In the genomic region with DNA sequence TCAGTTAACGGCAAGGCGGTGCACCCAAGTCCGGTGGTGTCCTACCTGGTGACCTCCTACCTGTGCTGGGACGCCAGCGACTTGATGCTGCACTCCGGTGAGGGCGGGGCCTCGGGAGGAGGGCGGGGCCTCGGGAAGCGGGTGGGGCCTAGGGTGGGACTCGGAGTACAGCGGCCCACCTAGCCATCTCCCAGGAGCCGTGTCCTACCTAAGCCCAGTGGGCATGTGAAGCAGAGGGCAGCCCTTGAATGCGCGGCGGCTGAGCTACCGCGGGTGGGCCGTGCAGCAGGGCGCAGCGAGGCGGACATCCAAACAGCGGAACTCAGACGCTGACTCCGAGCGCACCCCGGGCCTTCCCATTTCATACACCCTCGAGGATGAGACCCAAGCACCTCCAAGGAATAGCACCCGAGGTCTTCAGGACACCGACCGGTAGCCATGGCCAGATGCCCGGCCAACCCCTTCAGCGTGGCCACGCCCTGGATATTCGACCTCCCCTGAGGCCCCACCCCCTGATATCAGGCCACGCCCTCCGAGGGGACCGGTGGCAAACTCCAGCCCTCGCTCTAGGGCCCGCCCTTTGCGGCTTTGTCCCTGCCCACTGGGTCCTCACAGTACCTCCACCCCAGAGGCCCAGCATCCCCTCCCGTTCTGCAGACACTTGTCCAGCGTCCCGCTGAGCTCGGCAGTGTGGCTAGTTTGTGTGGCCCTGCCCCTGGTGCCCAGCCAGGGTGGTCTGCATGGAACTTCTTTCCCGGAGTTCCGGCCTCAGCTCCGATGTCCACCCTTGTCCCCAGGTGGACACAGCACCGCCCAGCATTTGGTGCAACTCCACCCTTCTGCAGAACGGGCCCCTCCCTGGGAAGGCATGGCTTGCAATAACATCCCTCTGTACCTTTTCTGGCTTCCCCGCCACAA, we compare ENCODE assay signal across 9 cellular contexts. TPM values are rescaled to one million over a fixed set of nuclear protein-coding genes. Genes with fewer than 3 reads are reported as not detected.
DNase-seq lines count a peak whose midpoint lies in the region; ATAC-seq and TF ChIP-seq lines count a peak whose summit lies in the region.
"Had no signal": no experiment of that assay in that cellular context is flagged by ENCODE, and none has a peak within 500 bp of the region (broad histone marks: within the 10 kb centered on the region; RNA-seq: fewer than 3 reads in every experiment).

No MANE protein-coding gene starts in this region.

- H3K4me3 Mint-ChIP-seq in dendritic cell treated with granulocyte-macrophage colony-stimulating factor and Interleukin-4, amounts not matched to agents 40 ng/mL and 50 ng/mL, for 4 days = peak overlapping the region; percentile 69
- peak overlapping the region in 9 of 10 donors; percentile 47 to 79 (median 67) for H3K4me3 Mint-ChIP-seq in naive thymus-derived CD8-positive, alpha-beta T cell

- no peak overlapping the region for H3K27ac Mint-ChIP-seq in dendritic cell treated with granulocyte-macrophage colony-stimulating factor and Interleukin-4, amounts not matched to agents 40 ng/mL and 50 ng/mL, for 4 days
- peak overlapping the region in 1 of 10 donors; percentile 62 for H3K27ac Mint-ChIP-seq in naive thymus-derived CD8-positive, alpha-beta T cell

- peaks cover 86% of the 10 kb centered on the region for H3K27me3 Mint-ChIP-seq in dendritic cell treated with granulocyte-macrophage colony-stimulating factor and Interleukin-4, amounts not matched to agents 40 ng/mL and 50 ng/mL, for 4 days
- peaks cover 47 to 92% (median 78%) of the 10 kb centered on the region in 5 donors for H3K27me3 Mint-ChIP-seq in naive thymus-derived CD8-positive, alpha-beta T cell

- H3K9me3 Mint-ChIP-seq in dendritic cell treated with granulocyte-macrophage colony-stimulating factor and Interleukin-4, amounts not matched to agents 40 ng/mL and 50 ng/mL, for 4 days = no peaks in the 10 kb centered on the region
- peaks cover 0 to 3% (median 0%) of the 10 kb centered on the region in 9 donors for H3K9me3 Mint-ChIP-seq in naive thymus-derived CD8-positive, alpha-beta T cell

- DNase-seq in EL (peak; percentile 32), cerebellar nuclear complex (lab: John Stamatoyannopoulos, UW) (no peak), NCI-H226 (no peak)
- DNase-seq in naive thymus-derived CD8-positive, alpha-beta T cell = peak in 3 of 10 donors; percentile 21 to 44 (median 21)

- ATAC-seq in GM19395 (IDR thresholded peaks at IDR 0.05; ENCODE audit: unreplicated experiment) = peak; percentile 50
- peak; percentile 34 for ATAC-seq in HG03378 (IDR thresholded peaks at IDR 0.05; ENCODE audit: unreplicated experiment)
- peak; percentile 89 for ATAC-seq in SK-N-SH treated with all-trans-retinoic acid at 6 μM for 48 hours
- ATAC-seq in naive thymus-derived CD8-positive, alpha-beta T cell = peak; percentile 42 to 47

- no peaks in the 10 kb centered on the region for H3K36me3 Mint-ChIP-seq in dendritic cell treated with granulocyte-macrophage colony-stimulating factor and Interleukin-4, amounts not matched to agents 40 ng/mL and 50 ng/mL, for 4 days (ENCODE audit: low read depth)
- peaks cover 0 to 4% (median 0%) of the 10 kb centered on the region in 3 donors for H3K36me3 Mint-ChIP-seq in naive thymus-derived CD8-positive, alpha-beta T cell

- intact Hi-C loops in dendritic cell treated with granulocyte-macrophage colony-stimulating factor and Interleukin-4, amounts not matched to agents 40 ng/mL and 50 ng/mL, for 4 days (cut with micrococcal nuclease) = no loop called here

- POLR2A ChIA-PET in naive thymus-derived CD8-positive, alpha-beta T cell (lab: Charles Lee) = no interaction called here

- H3K4me1 Mint-ChIP-seq in dendritic cell treated with granulocyte-macrophage colony-stimulating factor and Interleukin-4, amounts not matched to agents 40 ng/mL and 50 ng/mL, for 4 days (ENCODE audit: low read depth) = peaks cover 30% of the 10 kb centered on the region
- H3K4me1 Mint-ChIP-seq in naive thymus-derived CD8-positive, alpha-beta T cell = peaks cover 21 to 38% (median 29%) of the 10 kb centered on the region in 4 donors

TF ChIP-seq in SK-N-SH treated with all-trans-retinoic acid at 6 μM for 48 hours, 23 proteins besides CTCF, POLR2A, EP300 and RAD21 (continues in another document):
- no peak for TF ChIP-seq SNAI2 (CRISPR knock-in tag; IDR thresholded peaks at IDR 0.05)
- TF ChIP-seq, protein P1, sequence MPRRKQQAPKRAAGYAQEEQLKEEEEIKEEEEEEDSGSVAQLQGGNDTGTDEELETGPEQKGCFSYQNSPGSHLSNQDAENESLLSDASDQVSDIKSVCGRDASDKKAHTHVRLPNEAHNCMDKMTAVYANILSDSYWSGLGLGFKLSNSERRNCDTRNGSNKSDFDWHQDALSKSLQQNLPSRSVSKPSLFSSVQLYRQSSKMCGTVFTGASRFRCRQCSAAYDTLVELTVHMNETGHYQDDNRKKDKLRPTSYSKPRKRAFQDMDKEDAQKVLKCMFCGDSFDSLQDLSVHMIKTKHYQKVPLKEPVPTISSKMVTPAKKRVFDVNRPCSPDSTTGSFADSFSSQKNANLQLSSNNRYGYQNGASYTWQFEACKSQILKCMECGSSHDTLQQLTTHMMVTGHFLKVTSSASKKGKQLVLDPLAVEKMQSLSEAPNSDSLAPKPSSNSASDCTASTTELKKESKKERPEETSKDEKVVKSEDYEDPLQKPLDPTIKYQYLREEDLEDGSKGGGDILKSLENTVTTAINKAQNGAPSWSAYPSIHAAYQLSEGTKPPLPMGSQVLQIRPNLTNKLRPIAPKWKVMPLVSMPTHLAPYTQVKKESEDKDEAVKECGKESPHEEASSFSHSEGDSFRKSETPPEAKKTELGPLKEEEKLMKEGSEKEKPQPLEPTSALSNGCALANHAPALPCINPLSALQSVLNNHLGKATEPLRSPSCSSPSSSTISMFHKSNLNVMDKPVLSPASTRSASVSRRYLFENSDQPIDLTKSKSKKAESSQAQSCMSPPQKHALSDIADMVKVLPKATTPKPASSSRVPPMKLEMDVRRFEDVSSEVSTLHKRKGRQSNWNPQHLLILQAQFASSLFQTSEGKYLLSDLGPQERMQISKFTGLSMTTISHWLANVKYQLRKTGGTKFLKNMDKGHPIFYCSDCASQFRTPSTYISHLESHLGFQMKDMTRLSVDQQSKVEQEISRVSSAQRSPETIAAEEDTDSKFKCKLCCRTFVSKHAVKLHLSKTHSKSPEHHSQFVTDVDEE (CRISPR knock-in tag; IDR thresholded peaks at IDR 0.05) = no peak
- TF ChIP-seq CSDC2 (CRISPR knock-in tag; IDR thresholded peaks at IDR 0.05) = no peak
- TF ChIP-seq ZC3H10 (CRISPR knock-in tag; IDR thresholded peaks at IDR 0.05) = no peak
- TF ChIP-seq BACH2 (CRISPR knock-in tag; IDR thresholded peaks at IDR 0.05; ENCODE audit: borderline replicate concordance) = no peak
- TF ChIP-seq RARB (CRISPR knock-in tag; IDR thresholded peaks at IDR 0.05) = no peak
- no peak for TF ChIP-seq ZNF8 (CRISPR knock-in tag; IDR thresholded peaks at IDR 0.05)
- TF ChIP-seq GLIS3 (CRISPR knock-in tag; IDR thresholded peaks at IDR 0.05) = no peak
- TF ChIP-seq, protein P2, sequence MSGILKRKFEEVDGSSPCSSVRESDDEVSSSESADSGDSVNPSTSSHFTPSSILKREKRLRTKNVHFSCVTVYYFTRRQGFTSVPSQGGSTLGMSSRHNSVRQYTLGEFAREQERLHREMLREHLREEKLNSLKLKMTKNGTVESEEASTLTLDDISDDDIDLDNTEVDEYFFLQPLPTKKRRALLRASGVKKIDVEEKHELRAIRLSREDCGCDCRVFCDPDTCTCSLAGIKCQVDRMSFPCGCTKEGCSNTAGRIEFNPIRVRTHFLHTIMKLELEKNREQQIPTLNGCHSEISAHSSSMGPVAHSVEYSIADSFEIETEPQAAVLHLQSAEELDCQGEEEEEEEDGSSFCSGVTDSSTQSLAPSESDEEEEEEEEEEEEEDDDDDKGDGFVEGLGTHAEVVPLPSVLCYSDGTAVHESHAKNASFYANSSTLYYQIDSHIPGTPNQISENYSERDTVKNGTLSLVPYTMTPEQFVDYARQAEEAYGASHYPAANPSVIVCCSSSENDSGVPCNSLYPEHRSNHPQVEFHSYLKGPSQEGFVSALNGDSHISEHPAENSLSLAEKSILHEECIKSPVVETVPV (CRISPR knock-in tag; IDR thresholded peaks at IDR 0.05) = no peak
- TF ChIP-seq ARNTL (CRISPR knock-in tag; IDR thresholded peaks at IDR 0.05; ENCODE audit: borderline replicate concordance, low read depth) = no peak
- no peak for TF ChIP-seq PPARA (CRISPR knock-in tag; IDR thresholded peaks at IDR 0.05; ENCODE audit: borderline replicate concordance)
- TF ChIP-seq, protein P3, sequence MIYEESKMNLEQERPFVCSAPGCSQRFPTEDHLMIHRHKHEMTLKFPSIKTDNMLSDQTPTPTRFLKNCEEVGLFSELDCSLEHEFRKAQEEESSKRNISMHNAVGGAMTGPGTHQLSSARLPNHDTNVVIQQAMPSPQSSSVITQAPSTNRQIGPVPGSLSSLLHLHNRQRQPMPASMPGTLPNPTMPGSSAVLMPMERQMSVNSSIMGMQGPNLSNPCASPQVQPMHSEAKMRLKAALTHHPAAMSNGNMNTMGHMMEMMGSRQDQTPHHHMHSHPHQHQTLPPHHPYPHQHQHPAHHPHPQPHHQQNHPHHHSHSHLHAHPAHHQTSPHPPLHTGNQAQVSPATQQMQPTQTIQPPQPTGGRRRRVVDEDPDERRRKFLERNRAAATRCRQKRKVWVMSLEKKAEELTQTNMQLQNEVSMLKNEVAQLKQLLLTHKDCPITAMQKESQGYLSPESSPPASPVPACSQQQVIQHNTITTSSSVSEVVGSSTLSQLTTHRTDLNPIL (CRISPR knock-in tag; IDR thresholded peaks at IDR 0.05; ENCODE audit: low read depth) = no peak
- TF ChIP-seq, protein P4, sequence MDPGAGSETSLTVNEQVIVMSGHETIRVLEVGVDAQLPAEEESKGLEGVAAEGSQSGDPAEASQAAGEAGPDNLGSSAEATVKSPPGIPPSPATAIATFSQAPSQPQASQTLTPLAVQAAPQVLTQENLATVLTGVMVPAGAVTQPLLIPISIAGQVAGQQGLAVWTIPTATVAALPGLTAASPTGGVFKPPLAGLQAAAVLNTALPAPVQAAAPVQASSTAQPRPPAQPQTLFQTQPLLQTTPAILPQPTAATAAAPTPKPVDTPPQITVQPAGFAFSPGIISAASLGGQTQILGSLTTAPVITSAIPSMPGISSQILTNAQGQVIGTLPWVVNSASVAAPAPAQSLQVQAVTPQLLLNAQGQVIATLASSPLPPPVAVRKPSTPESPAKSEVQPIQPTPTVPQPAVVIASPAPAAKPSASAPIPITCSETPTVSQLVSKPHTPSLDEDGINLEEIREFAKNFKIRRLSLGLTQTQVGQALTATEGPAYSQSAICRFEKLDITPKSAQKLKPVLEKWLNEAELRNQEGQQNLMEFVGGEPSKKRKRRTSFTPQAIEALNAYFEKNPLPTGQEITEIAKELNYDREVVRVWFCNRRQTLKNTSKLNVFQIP (CRISPR knock-in tag; IDR thresholded peaks at IDR 0.05; ENCODE audit: borderline replicate concordance, low read depth) = no peak

RNA-seq across cellular contexts. Expression of a gene that starts 5.4 kb away (rescaled TPM):
- total RNA-seq in naive thymus-derived CD8-positive, alpha-beta T cell = not detected
- not detected for polyA plus RNA-seq in naive thymus-derived CD8-positive, alpha-beta T cell
- total RNA-seq: urinary bladder had no signal

RNA-seq across cellular contexts. Expression of a gene that starts 15.2 kb away (rescaled TPM):
- not detected for total RNA-seq in naive thymus-derived CD8-positive, alpha-beta T cell
- polyA plus RNA-seq in naive thymus-derived CD8-positive, alpha-beta T cell = not detected
- total RNA-seq: urinary bladder had no signal
- polyA plus RNA-seq: urinary bladder had no signal

RNA-seq across cellular contexts. Expression of a gene that starts 28.0 kb away (rescaled TPM):
- not detected for total RNA-seq in naive thymus-derived CD8-positive, alpha-beta T cell
- under 1 TPM in 1 of 3 donors, not detected in 2; 0.14 TPM for polyA plus RNA-seq in naive thymus-derived CD8-positive, alpha-beta T cell
- total RNA-seq: urinary bladder had no signal
- polyA plus RNA-seq: urinary bladder had no signal

RNA-seq across cellular contexts. Expression of a gene that starts 36.5 kb away (rescaled TPM):
- total RNA-seq in naive thymus-derived CD8-positive, alpha-beta T cell = not detected
- not detected for polyA plus RNA-seq in naive thymus-derived CD8-positive, alpha-beta T cell
- total RNA-seq: urinary bladder had no signal
- polyA plus RNA-seq: urinary bladder had no signal

RNA-seq across cellular contexts. Expression of a gene that starts 47.9 kb away (rescaled TPM):
- not detected for total RNA-seq in naive thymus-derived CD8-positive, alpha-beta T cell
- polyA plus RNA-seq in naive thymus-derived CD8-positive, alpha-beta T cell = not detected
- total RNA-seq: urinary bladder had no signal
- polyA plus RNA-seq: urinary bladder had no signal

Comparison
In these comparisons a context has a peak if more than half of its experiments do, and no peak if none do; other contexts are left out.
1. ATAC-seq: peak in every context shown above with its lines; median percentile 89 in SK-N-SH treated with all-trans-retinoic acid at 6 μM for 48 hours; 50 in GM19395; 44 in naive thymus-derived CD8-positive, alpha-beta T cell; 34 in HG03378.